17 cellular contexts compared by ENCODE assay signal in genomic region chr9:75713373-75713772, GRCh38.
DNase-seq lines count a peak whose midpoint lies in the region; ATAC-seq, FAIRE-seq and TF ChIP-seq lines count a peak whose summit lies in the region.
"Had no signal": no experiment of that assay in that cellular context is flagged by ENCODE, and none has a peak within 500 bp of the region (broad histone marks: within the 10 kb centered on the region; RNA-seq: fewer than 3 reads in every experiment).

No MANE protein-coding gene starts in this region.

- H3K27ac ChIP-seq in left ventricle myocardium inferior (replicated peaks) (peak overlapping the region; percentile 75), H1 (ENCODE audit: low read depth, low read length) (no peak overlapping the region), skeletal muscle tissue (ENCODE audit: low read depth, low read length) (peak overlapping the region; percentile 13)
- H3K27ac ChIP-seq: BLaER1 treated with 17β-estradiol and CSF1 and Interleukin-3, amounts not matched to agents 10 nM and 100 nM had no signal

- TF ChIP-seq POLR2A in H1 (IDR thresholded peaks at IDR 0.05; ENCODE audit: control extremely low read depth in 1 of 2, low read depth in 2 of 2, low read length in 2 of 2), result no peak

- peaks cover 16% of the 10 kb centered on the region for H3K4me1 Mint-ChIP-seq in nephron progenitor cell
- H3K4me1 Mint-ChIP-seq: B cell had no signal

- no peak overlapping the region for H2BK120ac ChIP-seq in H1 (replicated peaks; ENCODE audit: low read depth, low read length)

- no peak overlapping the region for H4K91ac ChIP-seq in H1 (replicated peaks; ENCODE audit: insufficient read length, low read length)

- H2AFZ ChIP-seq in H1 (ENCODE audit: low read length), result 0 out of 2 replicates have a peak overlapping the region, but pooled peaks have one; percentile 19

- H2BK5ac ChIP-seq in H1 (ENCODE audit: low read depth, low read length), result no peak overlapping the region

- intact Hi-C loops in left ventricle myocardium inferior (cut with micrococcal nuclease) (no loop called here), Right ventricle myocardium inferior (cut with DNase I) (no loop called here)

- CTCF ChIA-PET in H1 (lab: Charles Lee; ENCODE audit: partially characterized antibody), result no interaction called here

- H3K9ac ChIP-seq in H1 (replicated peaks in 1 of 4; ENCODE audit: extremely low read depth in 1 of 4, low read depth in 3 of 4, low read length in 3 of 4) (no peak overlapping the region), skeletal muscle tissue (ENCODE audit: low read depth in 1 of 3, low read length in 3 of 3) (no peak overlapping the region)
- H3K9ac ChIP-seq: BLaER1 treated with 17β-estradiol and CSF1 and Interleukin-3, amounts not matched to agents 10 nM and 100 nM had no signal

- H3K36me3 ChIP-seq in left ventricle myocardium inferior (no peaks in the 10 kb centered on the region), H1 (ENCODE audit: control insufficient read depth in 2 of 4, insufficient read depth in 4 of 4, low read length in 3 of 4) (no peaks in the 10 kb centered on the region), skeletal muscle tissue (ENCODE audit: control insufficient read depth in 3 of 3, insufficient read depth in 3 of 3, low read length in 3 of 3) (no peaks in the 10 kb centered on the region)
- H3K36me3 ChIP-seq: BLaER1 treated with 17β-estradiol and CSF1 and Interleukin-3, amounts not matched to agents 10 nM and 100 nM had no signal

- H3K79me2 ChIP-seq in H1 (ENCODE audit: control insufficient read depth in 1 of 2, insufficient read depth in 2 of 2, low read length in 2 of 2), result no peaks in the 10 kb centered on the region

- H3K4ac ChIP-seq in H1 (replicated peaks; ENCODE audit: insufficient read length, low read depth, low read length), result no peak overlapping the region

- H3K9me3 Mint-ChIP-seq in nephron progenitor cell, result no peaks in the 10 kb centered on the region
- H3K9me3 Mint-ChIP-seq: CD8-positive, alpha-beta T cell had no signal

- H3K27me3 ChIP-seq in left ventricle myocardium inferior (ENCODE audit: low read depth) (no peaks in the 10 kb centered on the region), H1 (replicated peaks in 1 of 4; ENCODE audit: control insufficient read depth in 3 of 4, extremely low read depth in 1 of 4, insufficient read depth in 3 of 4, low read length in 3 of 4) (no peaks in the 10 kb centered on the region), skeletal muscle tissue (ENCODE audit: control insufficient read depth in 3 of 3, insufficient read depth in 3 of 3, low read length in 3 of 3) (no peaks in the 10 kb centered on the region)
- H3K27me3 ChIP-seq: BLaER1 treated with 17β-estradiol and CSF1 and Interleukin-3, amounts not matched to agents 10 nM and 100 nM had no signal

- TF ChIP-seq CTCF in left ventricle myocardium inferior (IDR thresholded peaks at IDR 0.05; ENCODE audit: borderline replicate concordance), result no peak
- TF ChIP-seq CTCF in H1 (IDR thresholded peaks at IDR 0.05; ENCODE audit: control extremely low read depth in 1 of 3, insufficient read depth in 1 of 3, low read depth in 1 of 3, low read length in 3 of 3), result no peak
- no peak for TF ChIP-seq CTCF in nephron progenitor cell (IDR thresholded peaks at IDR 0.05)

- H3K4me3 ChIP-seq in left ventricle myocardium inferior, result no peak overlapping the region
- H3K4me3 ChIP-seq in H1 (ENCODE audit: extremely low read depth in 1 of 4, insufficient read depth in 2 of 4, low read depth in 3 of 4, low read length in 4 of 4), result no peak overlapping the region
- peak overlapping the region in 1 of 3 donors; percentile 25 for H3K4me3 ChIP-seq in skeletal muscle tissue (ENCODE audit: low read length in 3 of 3)
- H3K4me3 ChIP-seq: BLaER1 treated with 17β-estradiol and CSF1 and Interleukin-3, amounts not matched to agents 10 nM and 100 nM; GM12878 had no signal

- no peaks in the 10 kb centered on the region for H3K79me1 ChIP-seq in H1 (ENCODE audit: low read depth, low read length)

- no peaks in the 10 kb centered on the region for H4K20me1 ChIP-seq in H1 (replicated peaks in 1 of 2; ENCODE audit: control insufficient read depth in 1 of 2, insufficient read depth in 2 of 2, low read length in 2 of 2)
- H4K20me1 ChIP-seq: BLaER1 treated with 17β-estradiol and CSF1 and Interleukin-3, amounts not matched to agents 10 nM and 100 nM had no signal

- no peak overlapping the region for H2BK12ac ChIP-seq in H1 (ENCODE audit: low read depth, low read length)

- TF ChIP-seq EP300 in H1 (IDR thresholded peaks at IDR 0.05; ENCODE audit: borderline replicate concordance in 1 of 2, low read depth in 2 of 2, low read length in 2 of 2), result no peak

- ATAC-seq in Right ventricle myocardium inferior (no peak), GM21529 (IDR thresholded peaks at IDR 0.05; ENCODE audit: unreplicated experiment) (no peak), HG03378 (IDR thresholded peaks at IDR 0.05; ENCODE audit: unreplicated experiment) (no peak)
- ATAC-seq: CD8-positive, alpha-beta T cell; GM12878 had no signal

- no peak for TF ChIP-seq RAD21 in H1 (IDR thresholded peaks at IDR 0.05 in 1 of 2, conservative IDR thresholded peaks at IDR 0.05 in 1 of 2; ENCODE audit: low read depth in 2 of 2, low read length in 2 of 2)

- H3K18ac ChIP-seq in H1 (ENCODE audit: extremely low read depth, low read length), result no peak overlapping the region

- DNase-seq in left ventricle myocardium inferior (no peak), Right ventricle myocardium inferior (ENCODE audit: missing footprints) (no peak), H1 (ENCODE audit: low read depth in 1 of 2, low spot score in 2 of 2) (no peak), nephron progenitor cell (no peak)
- DNase-seq: Calu3; CD8-positive, alpha-beta T cell; DMS53; DND-41; EL; HCEC 1CT had no signal

- H3K56ac ChIP-seq in H1 (replicated peaks; ENCODE audit: insufficient read length, low read depth, low read length), result no peak overlapping the region

- H3K27me3 Mint-ChIP-seq in nephron progenitor cell (ENCODE audit: low read depth, poor library complexity), result no peaks in the 10 kb centered on the region
- H3K27me3 Mint-ChIP-seq: B cell had no signal

- H3K36me3 Mint-ChIP-seq in nephron progenitor cell (ENCODE audit: low read depth), result no peaks in the 10 kb centered on the region
- H3K36me3 Mint-ChIP-seq: CD8-positive, alpha-beta T cell had no signal

- no peak overlapping the region for H2BK20ac ChIP-seq in H1 (ENCODE audit: low read length)

- no peak overlapping the region for H3K14ac ChIP-seq in H1 (ENCODE audit: insufficient read length)

- POLR2A ChIA-PET in H1 (lab: Charles Lee; ENCODE audit: partially characterized antibody), result no interaction called here

- H3K4me1 ChIP-seq in left ventricle myocardium inferior (peaks cover 20% of the 10 kb centered on the region), H1 (replicated peaks in 1 of 4; ENCODE audit: control insufficient read depth in 3 of 4, insufficient read depth in 4 of 4, low read length in 3 of 4) (no peaks in the 10 kb centered on the region), skeletal muscle tissue (ENCODE audit: control insufficient read depth in 3 of 3, insufficient read depth in 3 of 3, low read length in 3 of 3) (peaks cover 0 to 10% (median 0%) of the 10 kb centered on the region in 3 donors)
- H3K4me1 ChIP-seq: BLaER1 treated with 17β-estradiol and CSF1 and Interleukin-3, amounts not matched to agents 10 nM and 100 nM had no signal

- H3K23me2 ChIP-seq in H1 (ENCODE audit: low read depth, low read length), result no peaks in the 10 kb centered on the region

- WGBS in H1 (ENCODE audit: extremely low coverage in 1 of 2, insufficient coverage in 1 of 2, insufficient read length in 1 of 2, insufficient replicate concordance in 2 of 2, low coverage in 1 of 2, low lambda C conversion rate in 2 of 2, missing lambda C conversion rate in 1 of 2), 2 experiments, result 85% methylated on average over 3 of the region's 3 CpGs; no CpG with 5 or more reads in 1 of the 2 experiments

- H3K9me3 ChIP-seq in left ventricle myocardium inferior (replicated peaks) (no peaks in the 10 kb centered on the region), H1 (ENCODE audit: insufficient read depth in 2 of 2, low read depth in 1 of 2, low read length in 1 of 2) (no peaks in the 10 kb centered on the region), skeletal muscle tissue (ENCODE audit: control insufficient read depth in 3 of 3, low read length in 3 of 3) (no peaks in the 10 kb centered on the region)
- H3K9me3 ChIP-seq: BLaER1 treated with 17β-estradiol and CSF1 and Interleukin-3, amounts not matched to agents 10 nM and 100 nM had no signal

- peak overlapping the region; percentile 49 for H3K27ac Mint-ChIP-seq in nephron progenitor cell
- H3K27ac Mint-ChIP-seq: B cell; CD8-positive, alpha-beta T cell had no signal

- no peak overlapping the region for H3K4me3 Mint-ChIP-seq in nephron progenitor cell
- H3K4me3 Mint-ChIP-seq: B cell; CD8-positive, alpha-beta T cell had no signal

- H3K23ac ChIP-seq in H1 (ENCODE audit: insufficient read length), result no peak overlapping the region

- FAIRE-seq in H1 (lab: Jason Lieb, UNC), result no peak
- FAIRE-seq: GM12878, H54 had no signal

- H2AK5ac ChIP-seq in H1 (ENCODE audit: low read depth, low read length), result no peak overlapping the region

- H4K5ac ChIP-seq in H1 (ENCODE audit: insufficient read length, low read depth, low read length), result no peak overlapping the region

- no peak overlapping the region for H2BK15ac ChIP-seq in H1 (ENCODE audit: low read length)

- H3K4me2 ChIP-seq in H1 (ENCODE audit: insufficient read depth in 1 of 2, low read depth in 2 of 2, low read length in 2 of 2), result no peak overlapping the region
- H3K4me2 ChIP-seq: BLaER1 treated with 17β-estradiol and CSF1 and Interleukin-3, amounts not matched to agents 10 nM and 100 nM had no signal

- no peak overlapping the region for H4K8ac ChIP-seq in H1 (ENCODE audit: extremely low read depth, insufficient read depth, low read length)

TF ChIP-seq in H1, 55 proteins besides CTCF, POLR2A, EP300 and RAD21 (continues in another document):
- TF ChIP-seq ATF2 (IDR thresholded peaks at IDR 0.05; ENCODE audit: low read length) (no peak), ASH2L (IDR thresholded peaks at IDR 0.05; ENCODE audit: low read length) (no peak), SIRT6 (IDR thresholded peaks at IDR 0.05; ENCODE audit: low read length) (no peak)
